ENCODE assay signal across 8 cellular contexts in the genomic region with DNA sequence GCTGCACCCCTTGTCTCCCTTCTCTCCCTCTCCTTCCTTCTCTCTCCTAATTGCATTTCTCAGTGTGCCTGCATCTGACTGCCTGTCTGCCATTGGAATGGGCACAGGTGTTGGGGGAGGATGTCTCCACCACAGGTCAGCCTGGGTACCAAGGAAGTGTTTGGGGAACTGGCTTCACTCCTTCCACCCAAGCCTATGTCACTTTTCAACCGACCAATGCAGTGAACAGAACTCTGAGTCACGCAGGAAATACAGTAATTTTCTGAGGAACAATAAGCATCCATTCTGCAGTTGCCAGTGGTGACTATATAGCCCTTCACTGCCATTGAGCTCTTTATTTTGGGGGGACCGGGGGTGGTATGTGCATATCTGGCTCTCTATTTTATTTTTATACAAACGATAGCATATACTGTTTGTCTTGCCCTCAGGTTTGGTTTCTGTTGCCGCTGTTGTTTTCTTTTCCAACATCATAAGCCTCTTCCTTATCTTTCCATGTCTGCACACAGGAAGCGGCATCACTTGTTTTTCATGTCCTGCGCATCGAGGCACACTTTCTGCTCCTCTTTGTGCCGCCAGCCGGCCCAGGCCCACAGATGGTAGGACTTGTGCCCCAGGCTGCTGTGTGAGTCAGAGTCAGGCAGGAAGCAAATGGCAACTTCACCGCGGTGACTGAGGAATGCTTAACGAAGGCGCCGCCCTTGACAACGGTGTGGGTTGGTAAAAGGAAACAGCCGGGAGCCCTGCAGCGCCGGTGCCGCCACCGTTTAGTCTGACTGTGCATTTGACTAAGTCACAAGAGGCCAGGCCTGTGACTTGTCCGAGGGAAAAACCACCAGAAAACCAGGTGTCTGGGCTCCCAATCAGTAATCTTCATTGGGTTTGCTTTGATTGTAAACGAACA. TPM values are rescaled to one million over a fixed set of nuclear protein-coding genes. Genes with fewer than 3 reads are reported as not detected.
DNase-seq lines count a peak whose midpoint lies in the region; ATAC-seq, FAIRE-seq and TF ChIP-seq lines count a peak whose summit lies in the region.

No MANE protein-coding gene starts in this region.

- peak overlapping the region in 1 of 2 donors; percentile 8 for H3K9ac ChIP-seq in kidney (ENCODE audit: low read length in 2 of 2)

- ATAC-seq in HG02623 (IDR thresholded peaks at IDR 0.05; ENCODE audit: unreplicated experiment) (peak; percentile 55), GM18519 (IDR thresholded peaks at IDR 0.05; ENCODE audit: low FRiP score, unreplicated experiment) (no peak)

- peak; percentile 72 for DNase-seq in DMS53 treated with DMSO at 0.1 percent for 48 hours (lab: John Stamatoyannopoulos, UW; ENCODE audit: unreplicated experiment)
- peak; percentile 23 for DNase-seq in NCI-H2107 treated with DMSO at 0.1 percent for 48 hours (lab: John Stamatoyannopoulos, UW; ENCODE audit: unreplicated experiment)
- DNase-seq in activated CD4-positive, CD25-positive, alpha-beta regulatory T cell treated with anti-CD3 and anti-CD28 coated beads, Interleukin-2, amount 50 U/mL, for 16 hours (ENCODE audit: low read depth, low spot score) = peak; percentile 47
- DNase-seq in caudate nucleus (lab: John Stamatoyannopoulos, UW) = peak in 54 of 61 donors; percentile 4 to 91 (median 55)
- peak; percentile 95 for DNase-seq in kidney
- peak; percentile 93 for DNase-seq in stimulated activated CD4-positive, alpha-beta T cell treated with anti-CD3 and anti-CD28 coated beads, Interleukin-15, amount 100 ng/mL, for 24 hours

- intact Hi-C loops in kidney (cut with DNase I) = no loop called here

- H3K4me1 ChIP-seq in kidney (ENCODE audit: control insufficient read depth in 1 of 2, insufficient read depth in 1 of 2, low read depth in 1 of 2, low read length in 2 of 2) = peaks cover 0 to 10% of the 10 kb centered on the region in 2 donors

- no peaks in the 10 kb centered on the region for H3K9me3 ChIP-seq in kidney (ENCODE audit: control insufficient read depth in 1 of 2, low read length in 2 of 2)

- H3K27ac ChIP-seq in caudate nucleus (ENCODE audit: low read depth, low read length) (no peak overlapping the region), kidney (ENCODE audit: low read depth in 2 of 2, low read length in 2 of 2) (peak overlapping the region in 1 of 2 donors; percentile 9)

- H3K4me3 ChIP-seq in kidney (ENCODE audit: low read length in 2 of 2) = peak overlapping the region in 1 of 2 donors; percentile 15

- no peak for FAIRE-seq in kidney (lab: Jason Lieb, UNC)

- no peak for TF ChIP-seq CTCF in kidney (IDR thresholded peaks at IDR 0.05; ENCODE audit: borderline replicate concordance, extremely low read depth, insufficient read depth)

- H3K36me3 ChIP-seq in kidney (ENCODE audit: control insufficient read depth in 1 of 2, insufficient read depth in 2 of 2, low read length in 2 of 2) = no peaks in the 10 kb centered on the region

RNA-seq across cellular contexts. Expression of a gene that starts 21.1 kb away (rescaled TPM):
- 39.6 TPM for total RNA-seq in kidney
- 3.7 TPM for polyA plus RNA-seq in kidney (ENCODE audit: insufficient read depth, low read depth, low replicate concordance)

RNA-seq across cellular contexts. Expression of a gene that starts 58.8 kb away (rescaled TPM):
- total RNA-seq in kidney = 5.1 TPM
- 3.1 TPM for polyA plus RNA-seq in kidney (ENCODE audit: insufficient read depth, low read depth, low replicate concordance)

Comparison
In these comparisons a context has a peak if more than half of its experiments do, and no peak if none do; other contexts are left out.
1. DNase-seq: peak in every context shown above with its lines; median percentile 95 in kidney; 93 in stimulated activated CD4-positive, alpha-beta T cell treated with anti-CD3 and anti-CD28 coated beads, Interleukin-15, amount 100 ng/mL, for 24 hours; 72 in DMS53 treated with DMSO at 0.1 percent for 48 hours; 55 in caudate nucleus; 47 in activated CD4-positive, CD25-positive, alpha-beta regulatory T cell treated with anti-CD3 and anti-CD28 coated beads, Interleukin-2, amount 50 U/mL, for 16 hours; 23 in NCI-H2107 treated with DMSO at 0.1 percent for 48 hours.